7 cellular contexts compared by ENCODE assay signal in the genomic region with DNA sequence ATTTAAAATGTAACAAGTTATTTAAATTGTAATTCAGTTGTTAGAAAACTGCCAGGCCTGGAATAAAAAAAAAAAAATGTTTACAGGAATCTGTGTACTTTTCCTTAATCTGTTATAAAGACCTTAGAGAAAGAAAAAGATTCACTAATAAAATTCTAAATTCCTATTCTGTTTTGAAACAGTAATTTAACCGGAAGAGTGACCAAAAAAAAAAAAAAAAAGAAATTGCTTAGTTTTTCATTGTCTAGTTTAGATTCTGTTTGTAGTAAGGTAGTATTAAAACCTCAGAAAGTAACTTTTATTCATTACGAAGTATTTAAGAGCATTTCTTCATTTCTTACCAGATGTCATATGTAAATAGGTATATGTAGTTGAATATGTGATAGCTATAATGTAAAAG. TPM values are rescaled to one million over a fixed set of nuclear protein-coding genes. Genes with fewer than 3 reads are reported as not detected.
DNase-seq lines count a peak whose midpoint lies in the region; ATAC-seq and TF ChIP-seq lines count a peak whose summit lies in the region.

No MANE protein-coding gene starts in this region.

- H3K27me3 ChIP-seq in RWPE2 (ENCODE audit: insufficient read depth, poor library complexity, severe bottlenecking) (no peaks in the 10 kb centered on the region), skeletal muscle satellite cell (ENCODE audit: control insufficient read depth, insufficient read depth, low read length) (no peaks in the 10 kb centered on the region)

- H3K9me3 ChIP-seq in RWPE2 (ENCODE audit: severe bottlenecking) (no peaks in the 10 kb centered on the region), skeletal muscle satellite cell (replicated peaks; ENCODE audit: low read length) (no peaks in the 10 kb centered on the region)

- peak overlapping the region; percentile 86 for H3K4me2 ChIP-seq in skeletal muscle satellite cell (ENCODE audit: low read length)

- H3K9ac ChIP-seq in skeletal muscle satellite cell (ENCODE audit: low read depth, low read length) = peak overlapping the region; percentile 98

- H3K4me1 ChIP-seq in RWPE2 (ENCODE audit: insufficient read depth, poor library complexity, severe bottlenecking) (peaks cover 31% of the 10 kb centered on the region), skeletal muscle satellite cell (ENCODE audit: control insufficient read depth, insufficient read depth, low read length) (peaks cover 6% of the 10 kb centered on the region)

- no peak for TF ChIP-seq CTCF in GM12875 (IDR thresholded peaks at IDR 0.05; ENCODE audit: borderline replicate concordance, insufficient read depth, low read depth, low read length)
- TF ChIP-seq CTCF in RWPE2 (IDR thresholded peaks at IDR 0.05; ENCODE audit: poor library complexity, severe bottlenecking) = no peak
- no peak for TF ChIP-seq CTCF in epithelial cell of proximal tubule (conservative IDR thresholded peaks at IDR 0.05; ENCODE audit: low read depth, low read length)

- DNase-seq in RWPE2 (ENCODE audit: low spot score) = no peak
- no peak for DNase-seq in epithelial cell of proximal tubule (ENCODE audit: low read depth)
- no peak for DNase-seq in glomerular visceral epithelial cell (ENCODE audit: extremely low spot score)
- DNase-seq in NCI-H2081 treated with DMSO at 0.1 percent for 48 hours (lab: John Stamatoyannopoulos, UW) = no peak
- no peak for DNase-seq in NCI-H1092 (lab: John Stamatoyannopoulos, UW)

- peak overlapping the region; percentile 76 for H3K27ac ChIP-seq in RWPE2 (ENCODE audit: poor library complexity, severe bottlenecking)

- H3K4me3 ChIP-seq in GM12875 (ENCODE audit: low read depth, low read length) = peak overlapping the region; percentile 83
- H3K4me3 ChIP-seq in RWPE2 (ENCODE audit: severe bottlenecking) = peak overlapping the region; percentile 82
- peak overlapping the region; percentile 88 for H3K4me3 ChIP-seq in epithelial cell of proximal tubule (ENCODE audit: low read depth, low read length)
- H3K4me3 ChIP-seq in skeletal muscle satellite cell (ENCODE audit: low read length) = peak overlapping the region; percentile 27

- H3K36me3 ChIP-seq in RWPE2 (ENCODE audit: low read depth) (no peaks in the 10 kb centered on the region; the same call in 1 of the 2 replicates), skeletal muscle satellite cell (ENCODE audit: insufficient read depth, low read length) (no peaks in the 10 kb centered on the region)

- no peak for ATAC-seq in RWPE2 (ENCODE audit: low read depth)

RNA-seq across cellular contexts. Expression of gene REL, which starts 2.5 kb away (rescaled TPM):
- total RNA-seq in epithelial cell of proximal tubule = 2.4 and 3.0 TPM in 2 replicates
- 2.8 and 3.3 TPM in 2 replicates for total RNA-seq in skeletal muscle satellite cell (2012; rRNA removed)

Comparison
In these comparisons a context has a peak if more than half of its experiments do, and no peak if none do; other contexts are left out.
1. H3K4me3 ChIP-seq: peak in every context shown above with its lines; median percentile 88 in epithelial cell of proximal tubule; 83 in GM12875; 82 in RWPE2; 27 in skeletal muscle satellite cell.